30 cellular contexts compared by ENCODE assay signal in the genomic region with DNA sequence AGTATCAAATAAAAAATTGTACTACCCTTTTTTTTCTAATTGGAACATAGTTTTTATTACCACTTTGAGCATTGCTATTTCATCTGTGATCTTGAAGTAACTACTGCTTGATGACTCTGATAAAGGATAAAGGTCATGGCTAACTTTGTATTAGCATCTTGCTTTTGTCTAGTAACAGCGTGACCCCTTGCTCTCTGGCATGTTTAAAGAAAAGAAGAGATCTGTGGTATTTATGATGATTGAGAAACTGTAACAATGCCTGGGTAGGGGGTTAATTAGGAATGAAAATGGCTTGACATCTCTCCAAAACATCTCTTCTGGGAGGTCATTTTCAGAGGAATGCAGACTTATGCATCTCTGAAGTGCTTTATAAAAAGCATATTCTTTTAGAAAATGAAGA.
DNase-seq lines count a peak whose midpoint lies in the region; ATAC-seq and FAIRE-seq lines count a peak whose summit lies in the region.
"Had no signal": no experiment of that assay in that cellular context is flagged by ENCODE, and none has a peak within 500 bp of the region (broad histone marks: within the 10 kb centered on the region; RNA-seq: fewer than 3 reads in every experiment).

No MANE protein-coding gene starts in this region.

- peaks cover 26% of the 10 kb centered on the region for H3K9me3 ChIP-seq in NT2/D1 (ENCODE audit: insufficient read depth, low read length)
- H3K9me3 ChIP-seq: BLaER1 treated with 17β-estradiol and CSF1 and Interleukin-3, amounts not matched to agents 10 nM and 100 nM; gastroesophageal sphincter; prostate gland; SJCRH30; transverse colon had no signal

- no peak for ATAC-seq in GM21390 (IDR thresholded peaks at IDR 0.05; ENCODE audit: unreplicated experiment)
- ATAC-seq: esophagus mucosa, gastroesophageal sphincter, sciatic nerve had no signal

- no peaks in the 10 kb centered on the region for H3K27me3 ChIP-seq in NT2/D1 (ENCODE audit: insufficient read depth, insufficient read length)
- H3K27me3 ChIP-seq: BLaER1 treated with 17β-estradiol and CSF1 and Interleukin-3, amounts not matched to agents 10 nM and 100 nM; gastroesophageal sphincter; hepatocyte; SJCRH30; transverse colon had no signal

- H3K36me3 ChIP-seq in NT2/D1 (ENCODE audit: insufficient read depth, insufficient read length, low read length): no peaks in the 10 kb centered on the region
- H3K36me3 ChIP-seq: BLaER1 treated with 17β-estradiol and CSF1 and Interleukin-3, amounts not matched to agents 10 nM and 100 nM; gastroesophageal sphincter; prostate gland; SJCRH30; transverse colon had no signal

- H3K4me1 ChIP-seq in NT2/D1 (ENCODE audit: insufficient read depth, insufficient read length): no peaks in the 10 kb centered on the region
- H3K4me1 ChIP-seq: BLaER1 treated with 17β-estradiol and CSF1 and Interleukin-3, amounts not matched to agents 10 nM and 100 nM; gastroesophageal sphincter; prostate gland; SJCRH30; transverse colon had no signal

- H3K9ac ChIP-seq in NT2/D1 (ENCODE audit: insufficient read length, low read depth): no peak overlapping the region
- H3K9ac ChIP-seq: BLaER1 treated with 17β-estradiol and CSF1 and Interleukin-3, amounts not matched to agents 10 nM and 100 nM had no signal

- no peak overlapping the region for H3K4me3 ChIP-seq in NT2/D1 (ENCODE audit: insufficient read length, low read depth)
- H3K4me3 ChIP-seq: BLaER1 treated with 17β-estradiol and CSF1 and Interleukin-3, amounts not matched to agents 10 nM and 100 nM; gastroesophageal sphincter; hepatocyte; prostate gland; SJCRH30; transverse colon had no signal

- DNase-seq in NT2/D1 (ENCODE audit: low read depth, low spot score) (peak; percentile 87), iPS-NIHi11 (ENCODE audit: low spot score) (peak; percentile 50), G401 (ENCODE audit: low spot score) (no peak), NCI-H1930 (lab: John Stamatoyannopoulos, UW) (no peak), DMS153 treated with DMSO at 0.1 percent for 48 hours (lab: John Stamatoyannopoulos, UW; ENCODE audit: unreplicated experiment) (no peak)
- DNase-seq: activated B cell treated with CpG ODN at 0.5 μM for 24 hours; activated CD4-positive, alpha-beta T cell treated with anti-CD3 and anti-CD28 coated beads, Interleukin-2, amount 50 U/mL, for 1 hour; activated effector memory CD4-positive, alpha-beta T cell treated with anti-CD3 and anti-CD28 coated beads, Interleukin-2, amount 50 U/mL, for 16 hours; activated naive CD8-positive, alpha-beta T cell treated with anti-CD3 and anti-CD28 coated beads for 36 hours; activated T-cell treated with anti-CD3 and anti-CD28 coated beads, Interleukin-2, amount 50 U/mL, for 1 hour; DMS153; midbrain; naive B cell; NCI-H1048; NCI-H1694 treated with DMSO at 0.1 percent for 48 hours; nucleus accumbens; SJCRH30; stimulated activated CD4-positive, alpha-beta T cell treated with anti-CD3 and anti-CD28 coated beads, Interleukin-4, amount 100 ng/mL, for 24 hours; T-helper 1 cell; transverse colon had no signal

- in situ Hi-C loops in G401 (cut with HindIII; ENCODE audit: low sequenced_read_pairs): no loop called here

- peak; percentile 48 for FAIRE-seq in endometrium (lab: Jason Lieb, UNC)
- FAIRE-seq: astrocyte, G401.6 had no signal

Comparison
In these comparisons a context has a peak if more than half of its experiments do, and no peak if none do; other contexts are left out.
1. DNase-seq: peak in NT2/D1 (single experiment) and iPS-NIHi11 (single experiment); none in G401 (single experiment), NCI-H1930 (0 of 2) and DMS153 treated with DMSO at 0.1 percent for 48 hours (single experiment).